In genomic region chr10:11035318-11035920, GRCh38 we compare ENCODE assay signal across 13 cellular contexts. TPM values are rescaled to one million over a fixed set of nuclear protein-coding genes. Genes with fewer than 3 reads are reported as not detected.
DNase-seq lines count a peak whose midpoint lies in the region; ATAC-seq and TF ChIP-seq lines count a peak whose summit lies in the region.
"Had no signal": no experiment of that assay in that cellular context is flagged by ENCODE, and none has a peak within 500 bp of the region (broad histone marks: within the 10 kb centered on the region; RNA-seq: fewer than 3 reads in every experiment).

No MANE protein-coding gene starts in this region.

- H3K27me3 Mint-ChIP-seq in CD14-positive monocyte (ENCODE audit: low read depth in 3 of 3) = peaks cover 2 to 5% (median 4%) of the 10 kb centered on the region in 3 donors
- H3K27me3 Mint-ChIP-seq in T-helper 2 cell treated with Interferon-gamma antibody and Interleukin-4, amounts not matched to agents 5 μg/mL and 100 μg/mL, for 36 hours (ENCODE audit: low read depth) = peaks cover 35% of the 10 kb centered on the region

- peaks cover 5% of the 10 kb centered on the region for H3K4me1 Mint-ChIP-seq in CD14-positive monocyte
- H3K4me1 Mint-ChIP-seq in T-helper 2 cell treated with Interferon-gamma antibody and Interleukin-4, amounts not matched to agents 5 μg/mL and 100 μg/mL, for 36 hours (ENCODE audit: low read depth) = no peaks in the 10 kb centered on the region

- TF ChIP-seq CTCF in fibroblast of villous mesenchyme (IDR thresholded peaks at IDR 0.05; ENCODE audit: insufficient read depth, low read depth, low read length) = no peak
- TF ChIP-seq CTCF in CD14-positive monocyte (IDR thresholded peaks at IDR 0.05) = no peak

- no peak overlapping the region for H3K27ac Mint-ChIP-seq in CD14-positive monocyte
- H3K27ac Mint-ChIP-seq in T-helper 2 cell treated with Interferon-gamma antibody and Interleukin-4, amounts not matched to agents 5 μg/mL and 100 μg/mL, for 36 hours = no peak overlapping the region

- ATAC-seq in GM18502 (IDR thresholded peaks at IDR 0.05; ENCODE audit: poor library complexity, unreplicated experiment) = no peak

- H3K9me3 Mint-ChIP-seq in CD14-positive monocyte = no peaks in the 10 kb centered on the region
- no peaks in the 10 kb centered on the region for H3K9me3 Mint-ChIP-seq in T-helper 2 cell treated with Interferon-gamma antibody and Interleukin-4, amounts not matched to agents 5 μg/mL and 100 μg/mL, for 36 hours

- no peaks in the 10 kb centered on the region for H3K36me3 Mint-ChIP-seq in CD14-positive monocyte
- no peaks in the 10 kb centered on the region for H3K36me3 Mint-ChIP-seq in T-helper 2 cell treated with Interferon-gamma antibody and Interleukin-4, amounts not matched to agents 5 μg/mL and 100 μg/mL, for 36 hours (ENCODE audit: low read depth)

- H3K4me3 ChIP-seq in fibroblast of villous mesenchyme (ENCODE audit: low read depth, low read length) = no peak overlapping the region
- H3K4me3 ChIP-seq: HAP-1, tibial nerve had no signal

- H3K4me3 Mint-ChIP-seq in CD14-positive monocyte = no peak overlapping the region
- no peak overlapping the region for H3K4me3 Mint-ChIP-seq in T-helper 2 cell treated with Interferon-gamma antibody and Interleukin-4, amounts not matched to agents 5 μg/mL and 100 μg/mL, for 36 hours

- intact Hi-C loops in CD14-positive monocyte (cut with micrococcal nuclease) = no loop called here

- peak; percentile 65 for DNase-seq in EL
- DNase-seq in RPMI7951 (ENCODE audit: low read depth) = peak; percentile 66
- peak; percentile 33 for DNase-seq in fibroblast of villous mesenchyme (ENCODE audit: low read depth)
- DNase-seq in myocyte (ENCODE audit: low read depth) = peak; percentile 88
- no peak for DNase-seq in CD14-positive monocyte (ENCODE audit: low spot score)
- no peak for DNase-seq in NCI-H524 (lab: John Stamatoyannopoulos, UW)
- no peak for DNase-seq in T-helper 2 cell treated with Interferon-gamma antibody and Interleukin-4, amounts not matched to agents 5 μg/mL and 100 μg/mL, for 36 hours (ENCODE audit: low spot score)
- DNase-seq: activated CD4-positive, CD25-positive, alpha-beta regulatory T cell treated with anti-CD3 and anti-CD28 coated beads, Interleukin-2, amount 50 U/mL, for 72 hours; DND-41; NCI-H2029 had no signal

RNA-seq across cellular contexts. Expression of gene CELF2, which starts 17.7 kb away (rescaled TPM):
- total RNA-seq in RPMI7951 (2014; rRNA removed; shearing (Covaris generic)) = 15.3 and 21.3 TPM in 2 replicates
- total RNA-seq in fibroblast of villous mesenchyme (0.97 and 2.2 TPM in 2 replicates), myocyte (71.0 and 77.0 TPM in 2 replicates)
- polyA plus RNA-seq in myocyte (2012) = 38.6 TPM
- 10 to 100 TPM; 53.5 to 80.5 TPM for polyA plus RNA-seq in CD14-positive monocyte

Comparison
In these comparisons a context has a peak if more than half of its experiments do, and no peak if none do; other contexts are left out.
1. DNase-seq: peak in EL (single experiment), RPMI7951 (single experiment), fibroblast of villous mesenchyme (single experiment) and myocyte (single experiment); none in CD14-positive monocyte (single experiment), NCI-H524 (0 of 2) and T-helper 2 cell treated with Interferon-gamma antibody and Interleukin-4, amounts not matched to agents 5 μg/mL and 100 μg/mL, for 36 hours (single experiment).